ENCODE assay signal across 8 cellular contexts in genomic region chr18:48934708-48935432, GRCh38. TPM values are rescaled to one million over a fixed set of nuclear protein-coding genes. Genes with fewer than 3 reads are reported as not detected.
DNase-seq lines count a peak whose midpoint lies in the region; ATAC-seq and TF ChIP-seq lines count a peak whose summit lies in the region.

No MANE protein-coding gene starts in this region.

- peak overlapping the region; percentile 85 for H2BK120ac ChIP-seq in IMR-90 (ENCODE audit: low read depth, low read length)

- peaks cover 76% of the 10 kb centered on the region for H3K4me1 Mint-ChIP-seq in activated naive CD8-positive, alpha-beta T cell treated with anti-CD3 and anti-CD28 coated beads, Interleukin-2, amount 10 ng/mL, durations not matched to agents 7 days and 5 days

- DNase-seq in CD1c-positive myeloid dendritic cell (ENCODE audit: extremely low spot score) (peak; percentile 37), IMR-90 (no peak), right lobe of liver (peak in 2 of 3 donors; percentile 66 to 71), uterus (no peak), RKO (ENCODE audit: low spot score) (no peak)
- DNase-seq in activated naive CD8-positive, alpha-beta T cell treated with anti-CD3 and anti-CD28 coated beads, Interleukin-2, amount 10 ng/mL, durations not matched to agents 7 days and 5 days, result peak; percentile 42
- DNase-seq in stimulated activated CD4-positive, alpha-beta T cell treated with anti-CD3 and anti-CD28 coated beads, Interleukin-4, amount 100 ng/mL, for 4 hours, result no peak

- peak overlapping the region; percentile 31; the same call in 1 of the 2 replicates for H3K27ac ChIP-seq in IMR-90 (ENCODE audit: insufficient read depth, low read length)
- peak overlapping the region; percentile 43 to 61 (median 60) for H3K27ac ChIP-seq in right lobe of liver
- H3K27ac ChIP-seq in uterus, result peak overlapping the region; percentile 91 to 99

- in situ Hi-C loops in IMR-90 (cut with MboI; ENCODE audit: low sequenced_read_pairs), result loop anchor here (25.0 kb wide), 1 partner anchor 398 kb away; the partner anchor contains the start of gene CTIF

- peak overlapping the region; percentile 87 for H3K14ac ChIP-seq in IMR-90 (replicated peaks; ENCODE audit: low read depth, low read length)

- H3K27me3 ChIP-seq in IMR-90 (ENCODE audit: control insufficient read depth, insufficient read depth, low read length) (no peaks in the 10 kb centered on the region), right lobe of liver (no peaks in the 10 kb centered on the region), uterus (no peaks in the 10 kb centered on the region)

- H3K4me3 Mint-ChIP-seq in activated naive CD8-positive, alpha-beta T cell treated with anti-CD3 and anti-CD28 coated beads, Interleukin-2, amount 10 ng/mL, durations not matched to agents 7 days and 5 days, result peak overlapping the region; percentile 76

- peaks cover 58% of the 10 kb centered on the region for H3K9me1 ChIP-seq in IMR-90 (ENCODE audit: insufficient read depth, low read length)

- POLR2A ChIA-PET in IMR-90 (lab: Charles Lee; ENCODE audit: unreplicated experiment), result no interaction called here
- POLR2A ChIA-PET in activated naive CD8-positive, alpha-beta T cell treated with anti-CD3 and anti-CD28 coated beads, Interleukin-2, amount 10 ng/mL, durations not matched to agents 7 days and 5 days (lab: Charles Lee), result interaction anchor here (0.9 to 1.6 kb wide), 5 partner anchors 9 to 99 kb away, joined by 3 to 6 read pairs (median 4); no protein-coding TSS in a partner anchor

- H2AFZ ChIP-seq in IMR-90 (replicated peaks; ENCODE audit: low read length, poor library complexity), result peak overlapping the region; percentile 67

- H3K4me1 ChIP-seq in IMR-90 (ENCODE audit: control insufficient read depth, insufficient read depth, low read length) (peaks cover 62% of the 10 kb centered on the region), right lobe of liver (peaks cover 0 to 78% (median 32%) of the 10 kb centered on the region in 4 donors), uterus (peaks cover 8 to 73% of the 10 kb centered on the region in 2 donors)

- H2BK5ac ChIP-seq in IMR-90 (ENCODE audit: low read depth, low read length, poor library complexity, severe bottlenecking), result peak overlapping the region; percentile 82

- H4K8ac ChIP-seq in IMR-90 (ENCODE audit: low read depth in 2 of 2, low read length in 2 of 2), result peak overlapping the region; percentile 65 to 92; a peak in 3 of 4 replicates

- no peaks in the 10 kb centered on the region for H3K9me3 ChIP-seq in IMR-90 (ENCODE audit: control insufficient read depth, insufficient read depth, low read length)
- H3K9me3 ChIP-seq in right lobe of liver, result no peaks in the 10 kb centered on the region
- H3K9me3 ChIP-seq in uterus, result no peaks in the 10 kb centered on the region

- H2AK9ac ChIP-seq in IMR-90 (replicated peaks; ENCODE audit: low read depth, low read length, poor library complexity), result peak overlapping the region; percentile 94

- no peak for TF ChIP-seq POLR2A in IMR-90 (IDR thresholded peaks at IDR 0.05; ENCODE audit: low read depth, low read length)
- TF ChIP-seq POLR2A in right lobe of liver (IDR thresholded peaks at IDR 0.05), result no peak
- TF ChIP-seq POLR2A in uterus (IDR thresholded peaks at IDR 0.05), result no peak

- H2BK15ac ChIP-seq in IMR-90 (ENCODE audit: low read depth, low read length), result peak overlapping the region; percentile 34; the same call in 1 of the 3 replicates

- no peak for TF ChIP-seq RAD21 in IMR-90 (IDR thresholded peaks at IDR 0.05; ENCODE audit: low read length)

- BruUV-seq in IMR-90 (replicated peaks; lab: Mats Ljungman, UMichigan), result no TSS peak

- TF ChIP-seq CTCF in IMR-90 (conservative IDR thresholded peaks at IDR 0.05; ENCODE audit: low read depth, low read length) (no peak), right lobe of liver (IDR thresholded peaks at IDR 0.05) (no peak), uterus (IDR thresholded peaks at IDR 0.05) (no peak)

- H3K4ac ChIP-seq in IMR-90 (ENCODE audit: low read depth, low read length), result peak overlapping the region; percentile 82

- H3K4me2 ChIP-seq in IMR-90 (ENCODE audit: low read depth, low read length), result peak overlapping the region; percentile 19; the same call in 1 of the 2 replicates

- H4K91ac ChIP-seq in IMR-90 (ENCODE audit: insufficient read depth, low read depth, low read length), result peak overlapping the region; percentile 88

- 67% methylated on average over 7 of the region's 14 CpGs; no CpG with 5 or more reads in 1 of the 2 experiments for WGBS in IMR-90 (ENCODE audit: extremely low coverage in 2 of 2, insufficient read length in 1 of 2), 2 experiments
- WGBS in right lobe of liver (ENCODE audit: insufficient coverage, low coverage, low lambda C conversion rate, missing lambda C conversion rate), result 28% methylated on average over 11 of the region's 14 CpGs

- H3K23ac ChIP-seq in IMR-90 (ENCODE audit: low read depth, low read length), result peak overlapping the region; percentile 88

- H3K18ac ChIP-seq in IMR-90 (ENCODE audit: low read depth, low read length), result peak overlapping the region; percentile 24; the same call in 1 of the 2 replicates

- ATAC-seq in GM19372 (IDR thresholded peaks at IDR 0.05; ENCODE audit: low read depth, unreplicated experiment), result peak; percentile 69
- ATAC-seq in IMR-90 (ENCODE audit: low read depth), result no peak
- peak; percentile 18 for ATAC-seq in activated naive CD8-positive, alpha-beta T cell treated with anti-CD3 and anti-CD28 coated beads, Interleukin-2, amount 10 ng/mL, durations not matched to agents 7 days and 5 days (ENCODE audit: low read depth)
- peak; percentile 47 to 67 (median 61) for ATAC-seq in right lobe of liver

- peak overlapping the region; percentile 89 for H3K27ac Mint-ChIP-seq in activated naive CD8-positive, alpha-beta T cell treated with anti-CD3 and anti-CD28 coated beads, Interleukin-2, amount 10 ng/mL, durations not matched to agents 7 days and 5 days

- peak overlapping the region; percentile 61 for H3K56ac ChIP-seq in IMR-90 (ENCODE audit: extremely low read depth, insufficient read depth, low read length)

- H3K9me3 Mint-ChIP-seq in activated naive CD8-positive, alpha-beta T cell treated with anti-CD3 and anti-CD28 coated beads, Interleukin-2, amount 10 ng/mL, durations not matched to agents 7 days and 5 days, result no peaks in the 10 kb centered on the region

- peak overlapping the region; percentile 76 for H2BK20ac ChIP-seq in IMR-90 (ENCODE audit: low read depth, low read length)

- peaks cover 0 to 97% of the 10 kb centered on the region in 2 experiments; a peak in 3 of 4 replicates for H3K79me1 ChIP-seq in IMR-90 (ENCODE audit: low read depth in 1 of 2, low read length in 2 of 2)

- peaks cover 96% of the 10 kb centered on the region for H4K20me1 ChIP-seq in IMR-90 (ENCODE audit: insufficient read depth, low read length)

- dilution Hi-C loops in IMR-90 (cut with HindIII; ENCODE audit: low sequenced_read_pairs, unreplicated experiment), result no loop called here

- H3K9ac ChIP-seq in IMR-90 (ENCODE audit: low read depth, low read length), result 0 out of 2 replicates have a peak overlapping the region, but pooled peaks have one; percentile 6

- H2AK5ac ChIP-seq in IMR-90 (ENCODE audit: low read depth, low read length), result peak overlapping the region; percentile 68

- peaks cover 46% of the 10 kb centered on the region for H3K36me3 Mint-ChIP-seq in activated naive CD8-positive, alpha-beta T cell treated with anti-CD3 and anti-CD28 coated beads, Interleukin-2, amount 10 ng/mL, durations not matched to agents 7 days and 5 days

- no peaks in the 10 kb centered on the region for H3K27me3 Mint-ChIP-seq in activated naive CD8-positive, alpha-beta T cell treated with anti-CD3 and anti-CD28 coated beads, Interleukin-2, amount 10 ng/mL, durations not matched to agents 7 days and 5 days

- H3K36me3 ChIP-seq in IMR-90 (ENCODE audit: control insufficient read depth, insufficient read depth, low read length), result peaks cover 14% of the 10 kb centered on the region
- peaks cover 0 to 6% (median 0%) of the 10 kb centered on the region in 4 donors for H3K36me3 ChIP-seq in right lobe of liver
- H3K36me3 ChIP-seq in uterus, result no peaks in the 10 kb centered on the region

- CTCF ChIA-PET in IMR-90 (lab: Yijun Ruan, JAX), result interaction anchor here (0.6 to 0.9 kb wide), 2 partner anchors 21 to 128 kb away, joined by 3 read pairs; no protein-coding TSS in a partner anchor

- intact Hi-C loops in IMR-90 (cut with micrococcal nuclease) (no loop called here), right lobe of liver (cut with DNase I) (loop anchor here in 1 of 2 donors (10.0 kb wide), 1 partner anchor 150 kb away; no protein-coding TSS in a partner anchor), uterus (cut with DNase I; ENCODE audit: low total_unique reads) (no loop called here)

- H4K5ac ChIP-seq in IMR-90 (ENCODE audit: low read depth, low read length), result peak overlapping the region; percentile 61; the same call in 1 of the 2 replicates

- no peak overlapping the region for H3K4me3 ChIP-seq in IMR-90 (ENCODE audit: insufficient read depth, low read depth, low read length)
- H3K4me3 ChIP-seq in right lobe of liver, result peak overlapping the region in 2 of 3 donors; percentile 6 to 7
- no peak overlapping the region for H3K4me3 ChIP-seq in uterus

TF ChIP-seq in IMR-90, 13 proteins besides CTCF, POLR2A, EP300 and RAD21:
- TF ChIP-seq FOS (IDR thresholded peaks at IDR 0.05; ENCODE audit: low read depth, low read length) (no peak), NFE2L2 (IDR thresholded peaks at IDR 0.05; ENCODE audit: low read depth, low read length) (no peak), RCOR1 (IDR thresholded peaks at IDR 0.05; ENCODE audit: insufficient replicate concordance, low read length) (no peak), CEBPB (IDR thresholded peaks at IDR 0.05; ENCODE audit: low read depth, low read length) (peak; percentile 87), MAZ (IDR thresholded peaks at IDR 0.05; ENCODE audit: borderline replicate concordance, low read depth, low read length) (no peak), CHD1 (IDR thresholded peaks at IDR 0.05; ENCODE audit: low read depth, low read length) (no peak), MAFK (IDR thresholded peaks at IDR 0.05; ENCODE audit: low read depth, low read length) (no peak)

RNA-seq across cellular contexts. Expression of gene SMAD7, which starts 15.9 kb away (rescaled TPM):
- total RNA-seq in IMR-90 (2012; rRNA removed) (13.3 and 15.8 TPM in 2 replicates), right lobe of liver (10 to 100 TPM in 4 of 6 experiments, 1 to 10 TPM in 2; 8.2 to 13.5 (median 11.0) TPM), uterus (10 to 100 TPM; 22.4 to 48.4 (median 29.3) TPM)
- 17.6 and 17.9 TPM in 2 replicates for polyA plus RNA-seq in IMR-90 (2012; rRNA removed)
- polyA plus RNA-seq in IMR-90 (2012; cell fraction: cytosol; rRNA removed), result 8.3 and 14.6 TPM in 2 replicates
- 22.6 and 22.9 TPM in 2 replicates for polyA plus RNA-seq in IMR-90 (2012; cell fraction: nucleus; rRNA removed; ENCODE audit: low replicate concordance)
- 10 to 100 TPM; 26.8 to 30.1 TPM for total RNA-seq in activated naive CD8-positive, alpha-beta T cell treated with anti-CD3 and anti-CD28 coated beads, Interleukin-2, amount 10 ng/mL, durations not matched to agents 7 days and 5 days

Comparison
In these comparisons a context has a peak if more than half of its experiments do, and no peak if none do; other contexts are left out.
1. DNase-seq: peak in CD1c-positive myeloid dendritic cell (single experiment), activated naive CD8-positive, alpha-beta T cell treated with anti-CD3 and anti-CD28 coated beads, Interleukin-2, amount 10 ng/mL, durations not matched to agents 7 days and 5 days (single experiment) and right lobe of liver (2 of 3); none in IMR-90 (single experiment), uterus (0 of 2), RKO (single experiment) and stimulated activated CD4-positive, alpha-beta T cell treated with anti-CD3 and anti-CD28 coated beads, Interleukin-4, amount 100 ng/mL, for 4 hours (0 of 2).
2. H3K27ac ChIP-seq: peak in every context shown above with its lines; median percentile 95 in uterus; 60 in right lobe of liver; 31 in IMR-90.
3. H3K4me3 ChIP-seq: peak in right lobe of liver (2 of 3); none in IMR-90 (single experiment) and uterus (0 of 2).